Comparison of ENCODE assay signal across 29 cellular contexts in the genomic region with DNA sequence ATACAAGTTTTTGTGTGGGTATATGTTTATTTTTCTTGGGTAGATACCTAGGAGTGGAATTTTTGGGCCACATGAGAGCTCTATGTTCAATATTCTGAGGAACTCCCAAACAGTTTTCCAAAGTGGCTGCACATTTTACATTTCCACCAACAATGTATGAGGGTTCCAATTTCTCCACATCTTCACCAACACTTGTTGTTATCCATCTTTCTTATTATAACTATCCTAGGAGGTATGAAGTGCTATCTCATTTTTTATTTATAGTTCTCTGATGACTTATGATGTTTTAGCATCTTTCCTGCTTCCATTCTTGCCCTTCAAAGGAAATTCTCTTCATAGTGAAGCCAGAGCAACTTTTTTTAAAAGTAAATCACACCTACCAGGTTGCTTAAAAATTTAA.
"Had no signal": no experiment of that assay in that cellular context is flagged by ENCODE, and none has a peak within 500 bp of the region (broad histone marks: within the 10 kb centered on the region; RNA-seq: fewer than 3 reads in every experiment).

No MANE protein-coding gene starts in this region.

- H3K27ac Mint-ChIP-seq: dendritic cell treated with granulocyte-macrophage colony-stimulating factor and Interleukin-4, amounts not matched to agents 40 ng/mL and 50 ng/mL, for 4 days; endodermal cell had no signal

- H3K27me3 Mint-ChIP-seq: dendritic cell treated with granulocyte-macrophage colony-stimulating factor and Interleukin-4, amounts not matched to agents 40 ng/mL and 50 ng/mL, for 4 days; effector memory CD8-positive, alpha-beta T cell had no signal

- H3K9me3 ChIP-seq: esophagus muscularis mucosa, esophagus squamous epithelium, gastrocnemius medialis, gastroesophageal sphincter had no signal

- H3K27ac ChIP-seq: coronary artery, dorsolateral prefrontal cortex, epithelial cell of prostate, esophagus muscularis mucosa, esophagus squamous epithelium, foreskin keratinocyte, gastrocnemius medialis, gastroesophageal sphincter, heart left ventricle, heart right ventricle, hepatocyte had no signal

- FAIRE-seq: endometrium, endothelial cell of umbilical vein, frontal cortex had no signal

- ATAC-seq: effector memory CD8-positive, alpha-beta T cell; esophagus mucosa; foreskin keratinocyte; gastrocnemius medialis; gastroesophageal sphincter; heart left ventricle; heart right ventricle had no signal

- DNase-seq: cortex of kidney; dermis blood vessel endothelial cell; dorsolateral prefrontal cortex; effector CD4-positive, alpha-beta T cell; effector CD8-positive, alpha-beta T cell; effector memory CD4-positive, alpha-beta T cell; effector memory CD8-positive, alpha-beta T cell; endodermal cell; erythroblast; esophagus squamous epithelium; foreskin fibroblast; foreskin keratinocyte; foreskin melanocyte; gastrocnemius medialis; glutamatergic neuron; head of caudate nucleus; heart left ventricle; heart right ventricle; hippocampal formation had no signal

- H3K27me3 ChIP-seq: dorsolateral prefrontal cortex, esophagus muscularis mucosa, esophagus squamous epithelium, foreskin keratinocyte, gastrocnemius medialis, gastroesophageal sphincter, heart left ventricle, heart right ventricle, hepatocyte had no signal

- H3K4me1 ChIP-seq: esophagus muscularis mucosa, esophagus squamous epithelium, gastrocnemius medialis, gastroesophageal sphincter had no signal

- H3K4me2 ChIP-seq: hepatocyte had no signal

- H3K4me3 ChIP-seq: coronary artery, dorsolateral prefrontal cortex, esophagus muscularis mucosa, esophagus squamous epithelium, gastrocnemius medialis, gastroesophageal sphincter, heart left ventricle, heart right ventricle, hepatocyte had no signal

- H3K9me3 Mint-ChIP-seq: dendritic cell treated with granulocyte-macrophage colony-stimulating factor and Interleukin-4, amounts not matched to agents 40 ng/mL and 50 ng/mL, for 4 days; effector memory CD8-positive, alpha-beta T cell; endodermal cell had no signal

- H3K4me3 Mint-ChIP-seq: dendritic cell treated with granulocyte-macrophage colony-stimulating factor and Interleukin-4, amounts not matched to agents 40 ng/mL and 50 ng/mL, for 4 days; effector memory CD8-positive, alpha-beta T cell; endodermal cell had no signal

- H2AFZ ChIP-seq: hepatocyte had no signal
